Comparison of ENCODE assay signal across 21 cellular contexts in genomic region chr18:60965856-60966255, GRCh38.
DNase-seq lines count a peak whose midpoint lies in the region; ATAC-seq and TF ChIP-seq lines count a peak whose summit lies in the region.
"Had no signal": no experiment of that assay in that cellular context is flagged by ENCODE, and none has a peak within 500 bp of the region (broad histone marks: within the 10 kb centered on the region; RNA-seq: fewer than 3 reads in every experiment).

No MANE protein-coding gene starts in this region.

- peaks cover 28% of the 10 kb centered on the region for H3K4me1 ChIP-seq in OCI-LY1 (ENCODE audit: insufficient read depth, low read length, severe bottlenecking)
- H3K4me1 ChIP-seq: Caco-2 had no signal

- H3K27me3 ChIP-seq in OCI-LY1 (ENCODE audit: insufficient read depth, low read length), result no peaks in the 10 kb centered on the region

- H3K36me3 ChIP-seq in OCI-LY1 (ENCODE audit: insufficient read depth, low read length), result no peaks in the 10 kb centered on the region

- no peak for ATAC-seq in HG02798 (IDR thresholded peaks at IDR 0.05; ENCODE audit: poor library complexity, unreplicated experiment)
- ATAC-seq: GM12878, Panc1 had no signal

- no peak overlapping the region for H3K4me3 ChIP-seq in OCI-LY1 (ENCODE audit: low read depth, low read length, poor library complexity, severe bottlenecking)
- no peak overlapping the region for H3K4me3 ChIP-seq in fibroblast of pulmonary artery (replicated peaks; ENCODE audit: low read depth, low read length)
- H3K4me3 ChIP-seq: GM12878 had no signal

- H3K9ac ChIP-seq in OCI-LY1 (ENCODE audit: low read length), result no peak overlapping the region
- H3K9ac ChIP-seq: KMS-11 had no signal

- H3K9me3 ChIP-seq in OCI-LY1 (ENCODE audit: low read length), result no peaks in the 10 kb centered on the region
- H3K9me3 ChIP-seq: Caco-2 had no signal

- no peaks in the 10 kb centered on the region for H3K36me3 Mint-ChIP-seq in progenitor cell of endocrine pancreas (ENCODE audit: insufficient read depth)
- H3K36me3 Mint-ChIP-seq: CD4-positive, alpha-beta memory T cell; IgD-negative memory B cell had no signal

- TF ChIP-seq CTCF in OCI-LY1 (IDR thresholded peaks at IDR 0.05; ENCODE audit: low read length) (no peak), fibroblast of pulmonary artery (IDR thresholded peaks at IDR 0.05; ENCODE audit: low read length, missing control alignments) (no peak), progenitor cell of endocrine pancreas (IDR thresholded peaks at IDR 0.05; ENCODE audit: unreplicated experiment) (no peak)

- H3K9me2 ChIP-seq in OCI-LY1 (ENCODE audit: low read depth, low read length), result no peaks in the 10 kb centered on the region

- H4K20me1 ChIP-seq in OCI-LY1 (ENCODE audit: insufficient read depth, low read length), result no peaks in the 10 kb centered on the region

- no peaks in the 10 kb centered on the region for H3K9me3 Mint-ChIP-seq in progenitor cell of endocrine pancreas (ENCODE audit: low read depth)

- H3K79me2 ChIP-seq in OCI-LY1 (ENCODE audit: insufficient read depth, low read length), result no peaks in the 10 kb centered on the region

- H3F3A ChIP-seq in OCI-LY1 (ENCODE audit: insufficient read depth, low read length), result no peaks in the 10 kb centered on the region; the same call in 1 of the 2 replicates

- H2AFZ ChIP-seq in OCI-LY1 (ENCODE audit: low read length), result peak overlapping the region; percentile 20; the same call in 1 of the 2 replicates

- H3K4me3 Mint-ChIP-seq in progenitor cell of endocrine pancreas (ENCODE audit: low read depth), result no peak overlapping the region
- H3K4me3 Mint-ChIP-seq: CD4-positive, alpha-beta memory T cell; IgD-negative memory B cell had no signal

- H3K27ac ChIP-seq in OCI-LY1 (ENCODE audit: low read depth, low read length, poor library complexity, severe bottlenecking), result no peak overlapping the region
- H3K27ac ChIP-seq: HL-60, KMS-11, RWPE1 had no signal

- H3K4me1 Mint-ChIP-seq in progenitor cell of endocrine pancreas (ENCODE audit: low read depth), result no peaks in the 10 kb centered on the region
- H3K4me1 Mint-ChIP-seq: CD4-positive, alpha-beta memory T cell; IgD-negative memory B cell had no signal

- H3K27me3 Mint-ChIP-seq in progenitor cell of endocrine pancreas, result no peaks in the 10 kb centered on the region
- H3K27me3 Mint-ChIP-seq: CD4-positive, alpha-beta memory T cell; IgD-negative memory B cell had no signal

- no peak overlapping the region for H3K4me2 ChIP-seq in OCI-LY1 (ENCODE audit: low read length)
- H3K4me2 ChIP-seq: KMS-11 had no signal

- peak; percentile 3 to 5 for DNase-seq in Kasumi-1 (lab: John Stamatoyannopoulos, UW)
- DNase-seq in fibroblast of pulmonary artery (ENCODE audit: low read depth), result peak; percentile 13
- no peak for DNase-seq in activated CD8-positive, alpha-beta memory T cell treated with anti-CD3 and anti-CD28 coated beads, Interleukin-2, amount 50 U/mL, for 4 hours
- DNase-seq in progenitor cell of endocrine pancreas (ENCODE audit: low spot score, unreplicated experiment), result no peak
- DNase-seq in germinal center (ENCODE audit: low spot score), result no peak
- DNase-seq: C1 segment of cervical spinal cord; Caco-2; CD4-positive, alpha-beta memory T cell; NCI-H1092; NCI-H187 treated with DMSO at 0.1 percent for 48 hours; NCI-H2107; NCI-H526 treated with DMSO at 0.1 percent for 48 hours; SHP77 had no signal

- H3K27ac Mint-ChIP-seq in progenitor cell of endocrine pancreas, result no peak overlapping the region
- H3K27ac Mint-ChIP-seq: CD4-positive, alpha-beta memory T cell; IgD-negative memory B cell had no signal

Comparison
In these comparisons a context has a peak if more than half of its experiments do, and no peak if none do; other contexts are left out.
1. DNase-seq: peak in Kasumi-1 (2 of 2) and fibroblast of pulmonary artery (single experiment); none in activated CD8-positive, alpha-beta memory T cell treated with anti-CD3 and anti-CD28 coated beads, Interleukin-2, amount 50 U/mL, for 4 hours (single experiment), progenitor cell of endocrine pancreas (single experiment) and germinal center (single experiment).